In genomic region chr9:131578778-131579504, GRCh38 we compare ENCODE assay signal across 9 cellular contexts. TPM values are rescaled to one million over a fixed set of nuclear protein-coding genes. Genes with fewer than 3 reads are reported as not detected.
A peak's percentile ranks its signal among the peaks of the same experiment; 100 is the strongest.
DNase-seq lines count a peak whose midpoint lies in the region; ATAC-seq and TF ChIP-seq lines count a peak whose summit lies in the region.
"Had no signal": no experiment of that assay in that cellular context is flagged by ENCODE, and none has a peak within 500 bp of the region (broad histone marks: within the 10 kb centered on the region; RNA-seq: fewer than 3 reads in every experiment).

No MANE protein-coding gene starts in this region.

- peaks cover 3 to 100% (median 74%) of the 10 kb centered on the region in 6 donors for H3K36me3 ChIP-seq in spleen

- H3K27ac ChIP-seq in spleen (peak overlapping the region; percentile 52 to 89 (median 74)), foreskin keratinocyte (no peak overlapping the region)
- H3K27ac ChIP-seq: left lung had no signal

- peaks cover 32% of the 10 kb centered on the region for H3K4me1 Mint-ChIP-seq in activated naive CD4-positive, alpha-beta T cell treated with anti-CD3 and anti-CD28 coated beads, Interleukin-2, amount 10 ng/mL, durations not matched to agents 7 days and 5 days

- ATAC-seq in GM18498 (IDR thresholded peaks at IDR 0.05; ENCODE audit: unreplicated experiment), result peak; percentile 74
- peak; percentile 56 for ATAC-seq in HG03432 (IDR thresholded peaks at IDR 0.05; ENCODE audit: unreplicated experiment)
- ATAC-seq in foreskin keratinocyte, result no peak
- no peak for ATAC-seq in GM18520 (IDR thresholded peaks at IDR 0.05; ENCODE audit: unreplicated experiment)
- ATAC-seq: left lung had no signal

- H3K36me3 Mint-ChIP-seq in activated naive CD4-positive, alpha-beta T cell treated with anti-CD3 and anti-CD28 coated beads, Interleukin-2, amount 10 ng/mL, durations not matched to agents 7 days and 5 days, result peaks cover 48% of the 10 kb centered on the region

- peaks cover 5 to 41% (median 24%) of the 10 kb centered on the region in 6 donors for H3K4me1 ChIP-seq in spleen
- no peaks in the 10 kb centered on the region for H3K4me1 ChIP-seq in foreskin keratinocyte

- H3K27me3 Mint-ChIP-seq in activated naive CD4-positive, alpha-beta T cell treated with anti-CD3 and anti-CD28 coated beads, Interleukin-2, amount 10 ng/mL, durations not matched to agents 7 days and 5 days, result no peaks in the 10 kb centered on the region

- H3K27me3 ChIP-seq in spleen (replicated peaks in 1 of 7) (no peaks in the 10 kb centered on the region), foreskin keratinocyte (no peaks in the 10 kb centered on the region)
- H3K27me3 ChIP-seq: left lung had no signal

- no peak for TF ChIP-seq CTCF in spleen (IDR thresholded peaks at IDR 0.05 in 8 of 11, conservative IDR thresholded peaks at IDR 0.05 in 3 of 11)
- TF ChIP-seq CTCF in foreskin keratinocyte (conservative IDR thresholded peaks at IDR 0.05), result no peak

- peak overlapping the region in 2 of 8 donors; percentile 2 to 31 for H3K4me3 ChIP-seq in spleen
- H3K4me3 ChIP-seq: left lung had no signal

- intact Hi-C loops in spleen (cut with DNase I; ENCODE audit: low total_unique reads), result no loop called here

- no peaks in the 10 kb centered on the region for H3K9me3 Mint-ChIP-seq in activated naive CD4-positive, alpha-beta T cell treated with anti-CD3 and anti-CD28 coated beads, Interleukin-2, amount 10 ng/mL, durations not matched to agents 7 days and 5 days

- H3K9me3 ChIP-seq in spleen, result no peaks in the 10 kb centered on the region
- H3K9me3 ChIP-seq: left lung had no signal

- peak overlapping the region; percentile 41 for H3K4me3 Mint-ChIP-seq in activated naive CD4-positive, alpha-beta T cell treated with anti-CD3 and anti-CD28 coated beads, Interleukin-2, amount 10 ng/mL, durations not matched to agents 7 days and 5 days

- H3K27ac Mint-ChIP-seq in activated naive CD4-positive, alpha-beta T cell treated with anti-CD3 and anti-CD28 coated beads, Interleukin-2, amount 10 ng/mL, durations not matched to agents 7 days and 5 days, result peak overlapping the region; percentile 96

- peak; percentile 77 for DNase-seq in activated naive CD4-positive, alpha-beta T cell treated with anti-CD3 and anti-CD28 coated beads, Interleukin-2, amount 10 ng/mL, durations not matched to agents 7 days and 5 days
- DNase-seq in spleen, result peak; percentile 92
- no peak for DNase-seq in foreskin keratinocyte
- no peak for DNase-seq in SKM-1 treated with dmso at 0.1 percent for 144 hours (lab: John Stamatoyannopoulos, UW; ENCODE audit: unreplicated experiment)
- no peak for DNase-seq in inferior parietal cortex (ENCODE audit: extremely low spot score)

- CTCF ChIA-PET in activated naive CD4-positive, alpha-beta T cell treated with anti-CD3 and anti-CD28 coated beads, Interleukin-2, amount 10 ng/mL, durations not matched to agents 7 days and 5 days (lab: Charles Lee), result interaction anchor here (1.1 to 2.0 kb wide), 6 partner anchors 11 to 229 kb away, joined by 3 to 8 read pairs (median 4); no protein-coding TSS in a partner anchor

- 23 to 56% (median 34%) methylated on average over 26 of the region's 26 CpGs for WGBS in spleen, 5 donors

- TF ChIP-seq POLR2A in spleen (IDR thresholded peaks at IDR 0.05), result no peak

RNA-seq across cellular contexts. Expression of gene PRRT1B, which starts 33.6 kb away (rescaled TPM):
- not detected for total RNA-seq in spleen
- polyA plus RNA-seq in spleen, result not detected
- total RNA-seq in foreskin keratinocyte, result not detected in 2 replicates
- polyA plus RNA-seq in foreskin keratinocyte, result not detected in 2 replicates

RNA-seq across cellular contexts. Expression of gene UCK1, which starts 47.9 kb away (rescaled TPM):
- total RNA-seq in spleen (10 to 100 TPM; 20.3 to 32.9 (median 25.0) TPM), foreskin keratinocyte (19.7 and 23.4 TPM in 2 replicates)
- polyA plus RNA-seq in spleen (10 to 100 TPM; 21.1 to 24.2 (median 21.5) TPM), foreskin keratinocyte (25.0 and 26.8 TPM in 2 replicates)

Comparison
In these comparisons a context has a peak if more than half of its experiments do, and no peak if none do; other contexts are left out.
1. ATAC-seq: peak in GM18498 (single experiment) and HG03432 (single experiment); none in foreskin keratinocyte (single experiment) and GM18520 (single experiment).
2. DNase-seq: peak in activated naive CD4-positive, alpha-beta T cell treated with anti-CD3 and anti-CD28 coated beads, Interleukin-2, amount 10 ng/mL, durations not matched to agents 7 days and 5 days (single experiment) and spleen (single experiment); none in foreskin keratinocyte (0 of 2), SKM-1 treated with dmso at 0.1 percent for 144 hours (single experiment) and inferior parietal cortex (single experiment).